16 cellular contexts compared by ENCODE assay signal in the genomic region with DNA sequence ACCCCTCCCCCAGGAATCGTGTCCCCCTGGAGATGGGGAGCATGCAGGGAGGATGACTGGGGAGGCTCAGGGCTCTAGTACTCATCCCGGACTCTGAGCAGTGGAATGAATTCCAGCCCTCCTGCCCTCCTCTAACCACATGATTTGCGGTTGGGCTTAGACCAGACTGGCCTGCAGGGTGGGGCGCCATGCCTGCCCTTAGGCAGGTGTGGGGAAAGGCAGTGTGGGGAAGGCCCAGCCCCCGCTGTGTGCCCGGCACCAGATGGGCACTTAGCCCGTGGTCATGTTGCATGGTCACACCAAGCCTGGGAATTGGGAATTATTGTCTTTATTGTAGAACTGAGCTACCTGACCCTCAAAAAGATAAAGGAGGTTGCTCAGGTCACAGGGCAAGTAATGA.
"Had no signal": no experiment of that assay in that cellular context is flagged by ENCODE, and none has a peak within 500 bp of the region (broad histone marks: within the 10 kb centered on the region; RNA-seq: fewer than 3 reads in every experiment).

No MANE protein-coding gene starts in this region.

- H3K4me1 ChIP-seq: adrenal gland, uterus had no signal

- H3K27me3 ChIP-seq: uterus had no signal

- H3K9me3 ChIP-seq: adrenal gland, uterus had no signal

- H3K27ac ChIP-seq: adrenal gland, uterus had no signal

- H3K36me3 ChIP-seq: adrenal gland, uterus had no signal

- ATAC-seq: activated CD4-positive, CD25-positive, alpha-beta regulatory T cell treated with anti-CD3 and anti-CD28 coated beads, Interleukin-2, amount 50 U/mL, for 24 hours; activated CD8-positive, alpha-beta memory T cell treated with anti-CD3 and anti-CD28 coated beads, Interleukin-2, amount 10 ng/mL, durations not matched to agents 7 days and 5 days; activated T-cell treated with anti-CD3 and anti-CD28 coated beads, Interleukin-2, amount 50 U/mL, for 4 hours; left lobe of liver; natural killer cell; stimulated activated memory B cell treated with anti-CD40 and anti-IgM and Interleukin-4, amounts not matched to agents 10 μg/mL and 1 μg/mL and 100 μg/mL, for 72 hours had no signal

- FAIRE-seq: colon, endometrium had no signal

- H3K4me3 ChIP-seq: adrenal gland, uterus had no signal

- DNase-seq: activated CD4-positive, alpha-beta T cell treated with anti-CD3 and anti-CD28 coated beads, Interleukin-2, amount 50 U/mL, for 48 hours; activated CD8-positive, alpha-beta memory T cell treated with anti-CD3 and anti-CD28 coated beads, Interleukin-2, amount 10 ng/mL, durations not matched to agents 7 days and 5 days; activated effector memory CD4-positive, alpha-beta T cell treated with anti-CD3 and anti-CD28 coated beads, Interleukin-2, amount 50 U/mL, for 16 hours; activated T-cell treated with anti-CD3 and anti-CD28 coated beads, Interleukin-2, amount 50 U/mL, for 4 hours; adrenal gland; caudate nucleus; islet precursor cell; natural killer cell; retina; stimulated activated CD4-positive, alpha-beta T cell treated with anti-CD3 and anti-CD28 coated beads, Interleukin-2, amount 100 ng/mL, for 48 hours; uterus had no signal
